ENCODE assay signal across 2 cellular contexts in the genomic region with DNA sequence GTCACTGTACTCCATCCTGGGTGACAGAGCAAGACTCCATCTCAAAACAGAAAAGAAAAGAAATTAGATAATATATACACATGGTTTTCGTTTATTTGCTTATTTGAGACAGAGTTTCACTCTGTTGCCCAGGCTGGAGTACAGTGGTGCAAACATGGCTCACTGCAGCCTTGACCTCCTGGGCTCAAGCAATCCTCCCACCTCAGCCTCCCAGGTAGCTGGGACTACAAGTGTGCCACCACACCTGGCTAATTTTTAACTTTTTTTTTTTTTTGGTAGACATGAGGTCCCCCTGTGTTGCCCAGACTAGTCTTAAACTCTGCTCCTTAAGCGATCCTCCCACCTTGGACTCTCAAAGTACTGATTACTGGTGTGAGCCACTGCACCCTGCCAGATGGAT. TPM values are rescaled to one million over a fixed set of nuclear protein-coding genes. Genes with fewer than 3 reads are reported as not detected.
"Had no signal": no experiment of that assay in that cellular context is flagged by ENCODE, and none has a peak within 500 bp of the region (broad histone marks: within the 10 kb centered on the region; RNA-seq: fewer than 3 reads in every experiment).

No MANE protein-coding gene starts in this region.

RNA-seq across cellular contexts. Expression of gene MIPOL1, which starts 11.9 kb away (rescaled TPM):
- polyA plus RNA-seq: IgD-negative memory B cell had no signal

RNA-seq across cellular contexts. Expression of gene SLC25A21, which starts 37.2 kb away (rescaled TPM):
- total RNA-seq: HT-29 had no signal
- polyA plus RNA-seq: IgD-negative memory B cell had no signal
